ENCODE assay signal across 22 cellular contexts in the genomic region with DNA sequence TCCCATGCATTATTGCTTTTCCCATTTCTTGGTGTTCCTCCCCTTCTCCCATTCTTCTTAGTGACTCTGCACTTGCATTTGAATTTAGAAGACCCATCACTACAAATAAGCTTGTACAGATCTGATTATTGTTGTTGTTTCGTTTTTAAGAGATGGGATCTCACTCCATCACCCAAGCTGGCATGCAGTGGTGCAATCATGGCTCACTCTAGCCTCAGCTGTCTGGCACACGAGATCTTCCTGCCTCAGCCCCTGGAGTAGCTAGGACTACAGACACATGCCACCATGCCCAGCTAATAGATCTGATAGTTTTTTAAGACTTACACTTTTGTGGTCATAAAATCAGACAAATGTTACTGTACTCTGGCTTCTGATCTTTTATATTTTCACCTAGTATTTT.
DNase-seq lines count a peak whose midpoint lies in the region; ATAC-seq and TF ChIP-seq lines count a peak whose summit lies in the region.
"Had no signal": no experiment of that assay in that cellular context is flagged by ENCODE, and none has a peak within 500 bp of the region (broad histone marks: within the 10 kb centered on the region; RNA-seq: fewer than 3 reads in every experiment).

No MANE protein-coding gene starts in this region.

- no peaks in the 10 kb centered on the region for H3K79me2 ChIP-seq in ACC112 (ENCODE audit: control insufficient read depth, insufficient read depth, low read length, unreplicated experiment)

- H3K36me3 Mint-ChIP-seq in HFFc6 (ENCODE audit: low read depth): peaks cover 24% of the 10 kb centered on the region

- no peaks in the 10 kb centered on the region for H3K27me3 Mint-ChIP-seq in HFFc6 (ENCODE audit: insufficient read depth)

- no peaks in the 10 kb centered on the region for H3K27me3 ChIP-seq in ACC112 (ENCODE audit: insufficient read depth, low read length)
- H3K27me3 ChIP-seq: Peyer's patch, SJCRH30 had no signal

- ATAC-seq in SK-N-SH treated with all-trans-retinoic acid at 6 μM for 48 hours (peak; percentile 58), GM21390 (IDR thresholded peaks at IDR 0.05; ENCODE audit: unreplicated experiment) (no peak)
- ATAC-seq: CD8-positive, alpha-beta T cell; K562 had no signal

- H3K9me3 Mint-ChIP-seq in HFFc6: no peaks in the 10 kb centered on the region
- H3K9me3 Mint-ChIP-seq: CD8-positive, alpha-beta T cell had no signal

- H3K4me1 Mint-ChIP-seq in HFFc6 (ENCODE audit: low read depth): peaks cover 55% of the 10 kb centered on the region

- H3K36me3 ChIP-seq in ACC112 (ENCODE audit: insufficient read depth, low read length): no peaks in the 10 kb centered on the region; the same call in 1 of the 2 replicates
- H3K36me3 ChIP-seq: Peyer's patch, SJCRH30 had no signal

- no peak for DNase-seq in HFFc6
- peak; percentile 9 for DNase-seq in fibroblast of peridontal ligament (ENCODE audit: extremely low read depth)
- no peak for DNase-seq in stimulated activated CD4-positive, alpha-beta T cell treated with anti-CD3 and anti-CD28 coated beads, Interleukin-1b, Interleukin-23, amount 100 ng/mL, for 48 hours
- DNase-seq in anterior cingulate cortex (lab: John Stamatoyannopoulos, UW): no peak
- DNase-seq in midbrain (lab: John Stamatoyannopoulos, UW): no peak
- DNase-seq: 8988T; AML-193; C1 segment of cervical spinal cord; CD8-positive, alpha-beta T cell; GF-D8; NCI-H1105 treated with DMSO at 0.1 percent for 48 hours; NCI-H1694; NCI-H2081 treated with DMSO at 0.1 percent for 48 hours; NCI-H2171 treated with DMSO at 0.1 percent for 48 hours; NCI-H524 treated with DMSO at 0.1 percent for 48 hours; NCI-H82; Peyer's patch; SJCRH30 had no signal

- no peak for TF ChIP-seq CTCF in HFFc6 (IDR thresholded peaks at IDR 0.05)

- H3K4me3 Mint-ChIP-seq in HFFc6: peak overlapping the region; percentile 58
- H3K4me3 Mint-ChIP-seq: CD8-positive, alpha-beta T cell had no signal

- H3K27ac ChIP-seq in ACC112 (ENCODE audit: low read depth, low read length): peak overlapping the region; percentile 75
- H3K27ac ChIP-seq: Peyer's patch, SJCRH30 had no signal

- peak overlapping the region; percentile 8; the same call in 1 of the 2 replicates for H3K4me3 ChIP-seq in ACC112 (ENCODE audit: low read depth, low read length)
- H3K4me3 ChIP-seq: K562, Peyer's patch, SJCRH30 had no signal

- peak overlapping the region; percentile 43 for H3K27ac Mint-ChIP-seq in HFFc6
- H3K27ac Mint-ChIP-seq: CD8-positive, alpha-beta T cell had no signal

- no peak overlapping the region for H2AFZ ChIP-seq in ACC112 (ENCODE audit: low read length, unreplicated experiment)

- peaks cover 42% of the 10 kb centered on the region for H3K4me1 ChIP-seq in ACC112 (ENCODE audit: control insufficient read depth, insufficient read depth, low read length, unreplicated experiment)
- H3K4me1 ChIP-seq: Peyer's patch had no signal

TF ChIP-seq in SK-N-SH treated with all-trans-retinoic acid at 6 μM for 48 hours, 23 proteins besides CTCF, POLR2A, EP300 and RAD21:
- TF ChIP-seq BACH2 (CRISPR knock-in tag; IDR thresholded peaks at IDR 0.05; ENCODE audit: borderline replicate concordance): no peak
- TF ChIP-seq PPARA (CRISPR knock-in tag; IDR thresholded peaks at IDR 0.05; ENCODE audit: borderline replicate concordance): no peak
- no peak for TF ChIP-seq ESRRG (CRISPR knock-in tag; IDR thresholded peaks at IDR 0.05)
- TF ChIP-seq CSDC2 (CRISPR knock-in tag; IDR thresholded peaks at IDR 0.05): no peak
- no peak for TF ChIP-seq ZFP3 (CRISPR knock-in tag; IDR thresholded peaks at IDR 0.05)
- TF ChIP-seq ZC3H10 (CRISPR knock-in tag; IDR thresholded peaks at IDR 0.05): no peak
- TF ChIP-seq ZNF565 (CRISPR knock-in tag; conservative IDR thresholded peaks at IDR 0.05; ENCODE audit: low read depth): no peak
- TF ChIP-seq OSR1 (CRISPR knock-in tag; IDR thresholded peaks at IDR 0.05): no peak
TF ChIP-seq in SK-N-SH treated with all-trans-retinoic acid at 6 μM for 48 hours: peak in this region for 0.
